ENCODE assay signal across 9 cellular contexts in genomic region chr1:244796719-244797406, GRCh38. TPM values are rescaled to one million over a fixed set of nuclear protein-coding genes. Genes with fewer than 3 reads are reported as not detected.
DNase-seq lines count a peak whose midpoint lies in the region; ATAC-seq and TF ChIP-seq lines count a peak whose summit lies in the region.
"Had no signal": no experiment of that assay in that cellular context is flagged by ENCODE, and none has a peak within 500 bp of the region (broad histone marks: within the 10 kb centered on the region; RNA-seq: fewer than 3 reads in every experiment).

No MANE protein-coding gene starts in this region.

- no peaks in the 10 kb centered on the region for H3K9me3 ChIP-seq in colonic mucosa

- intact Hi-C loops in colonic mucosa (cut with DNase I) (loop anchor here (2.0 kb wide), 1 partner anchor 194 kb away; no protein-coding TSS in a partner anchor), lower leg skin (cut with DNase I; ENCODE audit: low total_unique reads) (loop anchor here (2.0 to 10.0 kb wide), 2 partner anchors 194 to 248 kb away; no protein-coding TSS in a partner anchor)

- TF ChIP-seq CTCF in 22Rv1 (IDR thresholded peaks at IDR 0.05): peak; percentile 94
- TF ChIP-seq CTCF in GM12872 (IDR thresholded peaks at IDR 0.05; ENCODE audit: insufficient read depth, low read depth, low read length): peak; percentile 77
- peak; percentile 85 for TF ChIP-seq CTCF in colonic mucosa (IDR thresholded peaks at IDR 0.05)
- TF ChIP-seq CTCF in lower leg skin (IDR thresholded peaks at IDR 0.05): peak in 1 of 3 donors; percentile 68

- H3K27me3 ChIP-seq in colonic mucosa: no peaks in the 10 kb centered on the region

- no peak overlapping the region for H3K9ac ChIP-seq in colonic mucosa (ENCODE audit: low read depth in 2 of 2, low read length in 2 of 2)

- no peak for ATAC-seq in HG02970 (IDR thresholded peaks at IDR 0.05; ENCODE audit: low FRiP score, unreplicated experiment)

- 47% methylated on average over 10 of the region's 10 CpGs for WGBS in lower leg skin, 2 donors

- DNase-seq in NCI-H2171 (lab: John Stamatoyannopoulos, UW) (peak; percentile 36), colonic mucosa (peak; percentile 73), lower leg skin (ENCODE audit: low spot score in 2 of 2) (peak; percentile 60 to 87)
- peak; percentile 20 for DNase-seq in activated CD4-positive, alpha-beta T cell treated with anti-CD3 and anti-CD28 coated beads for 1 hour
- DNase-seq in stimulated activated CD8-positive, alpha-beta memory T cell treated with anti-CD3 and anti-CD28 coated beads, Interleukin-15, amount 100 ng/mL, for 1 hour (ENCODE audit: low read depth): peak; percentile 7

- no peaks in the 10 kb centered on the region for H3K4me1 ChIP-seq in colonic mucosa

- TF ChIP-seq POLR2A in lower leg skin (IDR thresholded peaks at IDR 0.05): no peak

- H3K4me3 ChIP-seq in colonic mucosa (no peak overlapping the region), lower leg skin (ENCODE audit: low read depth, poor library complexity, severe bottlenecking) (no peak overlapping the region)
- H3K4me3 ChIP-seq: skin epidermis had no signal

- no peaks in the 10 kb centered on the region for H3K36me3 ChIP-seq in colonic mucosa

- H3K27ac ChIP-seq in 22Rv1 (no peak overlapping the region), colonic mucosa (no peak overlapping the region)
- H3K27ac ChIP-seq: skin epidermis had no signal

RNA-seq across cellular contexts. Expression of gene COX20, which starts 38.6 kb away (rescaled TPM):
- total RNA-seq in colonic mucosa (10 to 100 TPM; 26.1 to 31.5 TPM), lower leg skin (10 to 100 TPM; 12.3 to 23.4 (median 20.2) TPM)

Comparison
In these comparisons a context has a peak if more than half of its experiments do, and no peak if none do; other contexts are left out.
1. DNase-seq: peak in every context shown above with its lines; median percentile 74 in lower leg skin; 73 in colonic mucosa; 36 in NCI-H2171; 20 in activated CD4-positive, alpha-beta T cell treated with anti-CD3 and anti-CD28 coated beads for 1 hour; 7 in stimulated activated CD8-positive, alpha-beta memory T cell treated with anti-CD3 and anti-CD28 coated beads, Interleukin-15, amount 100 ng/mL, for 1 hour.